In genomic region chr15:40282144-40282869, GRCh38 we compare ENCODE assay signal across 8 cellular contexts. TPM values are rescaled to one million over a fixed set of nuclear protein-coding genes. Genes with fewer than 3 reads are reported as not detected.
DNase-seq lines count a peak whose midpoint lies in the region; ATAC-seq and TF ChIP-seq lines count a peak whose summit lies in the region.

No MANE protein-coding gene starts in this region.

- CTCF ChIA-PET in Calu3 (lab: Charles Lee): interaction anchor here (0.8 to 1.0 kb wide), 3 partner anchors 14 to 84 kb away, joined by 3 to 14 read pairs (median 4); no protein-coding TSS in a partner anchor

- H3K36me3 Mint-ChIP-seq in Calu3 (ENCODE audit: insufficient read depth, unreplicated experiment): no peaks in the 10 kb centered on the region
- no peaks in the 10 kb centered on the region for H3K36me3 Mint-ChIP-seq in immature natural killer cell

- peak; percentile 59 for DNase-seq in Calu3
- DNase-seq in HL-60 (ENCODE audit: low read depth in 1 of 2, low spot score in 1 of 2): peak; percentile 49 to 60
- peak; percentile 16 for DNase-seq in SW480 (ENCODE audit: low spot score)
- DNase-seq in astrocyte of the spinal cord (ENCODE audit: low read depth, low spot score): no peak
- DNase-seq in immature natural killer cell: peak; percentile 47 to 56 (median 55)
- DNase-seq in stimulated activated CD4-positive, alpha-beta T cell treated with anti-CD3 and anti-CD28 coated beads, Interleukin-2, amount 100 ng/mL, for 4 hours (ENCODE audit: low read depth): peak; percentile 16
- DNase-seq in dedifferentiated amniotic fluid mesenchymal stem cell (ENCODE audit: extremely low spot score): no peak

- TF ChIP-seq CTCF in Calu3 (IDR thresholded peaks at IDR 0.05; ENCODE audit: unreplicated experiment) (peak; percentile 65), HL-60 (IDR thresholded peaks at IDR 0.05; ENCODE audit: insufficient read depth, low read length) (peak; percentile 5), astrocyte of the spinal cord (IDR thresholded peaks at IDR 0.05; ENCODE audit: low read depth, low read length) (peak; percentile 33)

- H3K4me3 Mint-ChIP-seq in Calu3 (ENCODE audit: low read depth, unreplicated experiment) (peak overlapping the region; percentile 57), immature natural killer cell (peak overlapping the region; percentile 30 to 71 (median 54))

- in situ Hi-C loops in astrocyte of the spinal cord (cut with HindIII; ENCODE audit: low sequenced_read_pairs): loop anchor here (25.0 kb wide), 1 partner anchor 130 kb away; the partner anchor contains the start of gene IVD

- H3K27ac ChIP-seq in HL-60 (replicated peaks): no peak overlapping the region

- no peaks in the 10 kb centered on the region for H3K9me3 Mint-ChIP-seq in Calu3 (ENCODE audit: low read depth, unreplicated experiment)
- no peaks in the 10 kb centered on the region for H3K9me3 Mint-ChIP-seq in immature natural killer cell

- BruUV-seq in Calu3 (replicated peaks; lab: Mats Ljungman, UMichigan): no TSS peak

- H3K4me1 Mint-ChIP-seq in Calu3 (ENCODE audit: low read depth, unreplicated experiment) (no peaks in the 10 kb centered on the region), immature natural killer cell (peaks cover 6 to 8% of the 10 kb centered on the region in 2 donors)

- H3K27ac Mint-ChIP-seq in Calu3 (ENCODE audit: unreplicated experiment) (no peak overlapping the region), immature natural killer cell (no peak overlapping the region)

- intact Hi-C loops in Calu3 (cut with micrococcal nuclease; ENCODE audit: unreplicated experiment): no loop called here

- H3K27me3 ChIP-seq in HL-60 (ENCODE audit: insufficient read depth, poor library complexity, severe bottlenecking): no peaks in the 10 kb centered on the region

- H3K27me3 Mint-ChIP-seq in Calu3 (ENCODE audit: unreplicated experiment) (no peaks in the 10 kb centered on the region), immature natural killer cell (ENCODE audit: low read depth in 3 of 3) (peaks cover 0 to 11% (median 11%) of the 10 kb centered on the region in 3 donors)

- H3K4me3 ChIP-seq in HL-60 (replicated peaks; ENCODE audit: insufficient read depth, low read length) (peak overlapping the region; percentile 61), astrocyte of the spinal cord (ENCODE audit: low read depth, low read length) (peak overlapping the region; percentile 15)

- ATAC-seq in HG02852 (IDR thresholded peaks at IDR 0.05; ENCODE audit: unreplicated experiment): no peak

RNA-seq across cellular contexts. Expression of gene ANKRD63, which starts 0.6 kb away (rescaled TPM):
- total RNA-seq in Calu3 (2022): 0.56 TPM in 1 of 2 replicates, not detected in the other
- polyA plus RNA-seq in immature natural killer cell: not detected

RNA-seq across cellular contexts. Expression of gene PLCB2, which starts 25.4 kb away (rescaled TPM):
- total RNA-seq in Calu3 (2022): 37.3 and 43.1 TPM in 2 replicates
- polyA plus RNA-seq in immature natural killer cell: 10 to 100 TPM; 18.0 to 57.0 (median 24.2) TPM

RNA-seq across cellular contexts. Expression of gene INAFM2, which starts 41.2 kb away (rescaled TPM):
- total RNA-seq in Calu3 (2022): 14.3 and 16.6 TPM in 2 replicates
- polyA plus RNA-seq in immature natural killer cell: 1 to 10 TPM; 3.2 to 3.5 (median 3.2) TPM

RNA-seq across cellular contexts. Expression of gene PAK6, which starts 43.4 kb away (rescaled TPM):
- total RNA-seq in Calu3 (2022): 7.0 and 7.1 TPM in 2 replicates
- 1 to 10 TPM; 2.0 to 8.3 (median 3.6) TPM for polyA plus RNA-seq in immature natural killer cell

RNA-seq across cellular contexts. Expression of gene CCDC9B, which starts 58.4 kb away (rescaled TPM):
- total RNA-seq in Calu3 (2022): 85.6 and 102 TPM in 2 replicates
- polyA plus RNA-seq in immature natural killer cell: under 1 TPM in 2 of 3 donors, not detected in 1; 0.09 to 0.46 TPM

Comparison
In these comparisons a context has a peak if more than half of its experiments do, and no peak if none do; other contexts are left out.
1. DNase-seq: peak in Calu3 (single experiment), HL-60 (2 of 2), SW480 (single experiment), immature natural killer cell (3 of 3) and stimulated activated CD4-positive, alpha-beta T cell treated with anti-CD3 and anti-CD28 coated beads, Interleukin-2, amount 100 ng/mL, for 4 hours (single experiment); none in astrocyte of the spinal cord (single experiment) and dedifferentiated amniotic fluid mesenchymal stem cell (single experiment).
2. CTCF ChIP-seq: peak in every context shown above with its lines; median percentile 65 in Calu3; 33 in astrocyte of the spinal cord; 5 in HL-60.